In genomic region chr3:59809750-59810444, GRCh38 we compare ENCODE assay signal across 8 cellular contexts.
DNase-seq lines count a peak whose midpoint lies in the region; ATAC-seq and TF ChIP-seq lines count a peak whose summit lies in the region.

No MANE protein-coding gene starts in this region.

- peak overlapping the region; percentile 80 for H3K27ac ChIP-seq in WERI-Rb-1

- DNase-seq in Ammon's horn (ENCODE audit: low spot score), result peak; percentile 29
- peak; percentile 43 for DNase-seq in H7
- peak; percentile 32 for DNase-seq in WERI-Rb-1
- DNase-seq in left colon, result peak in 1 of 2 donors; percentile 9
- DNase-seq in GM19238 (ENCODE audit: insufficient read length, low spot score), result no peak

- H3K27me3 ChIP-seq in H7 (ENCODE audit: control insufficient read depth, insufficient read depth, low read length), result no peaks in the 10 kb centered on the region
- H3K27me3 ChIP-seq in WERI-Rb-1 (ENCODE audit: insufficient read depth, low read depth, severe bottlenecking), result no peaks in the 10 kb centered on the region

- H3K4me3 ChIP-seq in H7 (ENCODE audit: insufficient read depth, low read depth, low read length), result no peak overlapping the region
- H3K4me3 ChIP-seq in WERI-Rb-1 (ENCODE audit: low read depth, low read length), result no peak overlapping the region

- intact Hi-C loops in left colon (cut with DNase I, micrococcal nuclease), result no loop called here

- ATAC-seq in left colon (peak; percentile 71), GM18870 (IDR thresholded peaks at IDR 0.05; ENCODE audit: unreplicated experiment) (no peak), HG03432 (IDR thresholded peaks at IDR 0.05; ENCODE audit: unreplicated experiment) (no peak), GM18873 (IDR thresholded peaks at IDR 0.05; ENCODE audit: low FRiP score, unreplicated experiment) (no peak)

- peak; percentile 10; the same call in 1 of the 2 replicates for TF ChIP-seq CTCF in WERI-Rb-1 (IDR thresholded peaks at IDR 0.05; ENCODE audit: low read depth, low read length)

- H3K9me3 ChIP-seq in WERI-Rb-1 (ENCODE audit: severe bottlenecking), result no peaks in the 10 kb centered on the region

- H3K36me3 ChIP-seq in H7 (replicated peaks; ENCODE audit: control insufficient read depth, insufficient read depth, low read length) (no peaks in the 10 kb centered on the region), WERI-Rb-1 (no peaks in the 10 kb centered on the region)
